ENCODE assay signal across 11 cellular contexts in the genomic region with DNA sequence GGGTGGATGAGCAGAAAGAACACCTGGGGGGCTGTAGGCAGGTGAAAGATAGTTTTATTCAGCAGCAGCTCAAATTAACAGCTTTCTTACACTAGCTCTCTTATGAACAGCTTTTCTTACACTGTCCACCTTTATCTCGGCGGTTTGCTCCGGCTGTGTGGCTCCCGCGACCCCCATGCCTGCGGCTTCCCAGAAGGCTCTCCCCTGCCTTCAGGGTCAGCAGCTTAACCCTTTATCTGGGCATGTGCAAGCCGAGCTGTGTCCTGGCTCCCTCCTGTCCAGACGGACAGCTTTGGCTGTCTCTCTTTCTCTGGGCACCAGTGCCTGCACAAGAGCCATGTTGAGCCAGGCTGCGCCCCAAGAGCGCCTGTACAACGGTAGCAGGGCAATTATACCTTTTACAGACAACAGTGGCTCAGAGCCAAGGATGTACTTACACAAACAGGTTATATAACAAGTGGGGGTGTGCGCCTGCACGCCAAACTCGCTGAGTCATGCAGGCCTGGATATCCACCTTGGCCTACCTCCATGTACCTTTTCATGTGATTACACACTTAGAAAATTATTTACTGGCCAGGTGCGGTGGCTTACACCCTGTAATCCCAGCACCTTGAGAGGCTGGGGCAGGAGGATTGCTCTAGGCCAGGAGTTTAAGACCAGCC. TPM values are rescaled to one million over a fixed set of nuclear protein-coding genes. Genes with fewer than 3 reads are reported as not detected.
DNase-seq lines count a peak whose midpoint lies in the region; ATAC-seq and TF ChIP-seq lines count a peak whose summit lies in the region.
"Had no signal": no experiment of that assay in that cellular context is flagged by ENCODE, and none has a peak within 500 bp of the region (broad histone marks: within the 10 kb centered on the region; RNA-seq: fewer than 3 reads in every experiment).

No MANE protein-coding gene starts in this region.

- H3K9me3 Mint-ChIP-seq in activated T-cell treated with anti-CD3 and anti-CD28 coated beads, Interleukin-2, amount 50 U/mL, for 24 hours = no peaks in the 10 kb centered on the region

- no peak for TF ChIP-seq POLR2A in upper lobe of left lung (IDR thresholded peaks at IDR 0.05)

- H3K4me1 Mint-ChIP-seq in activated T-cell treated with anti-CD3 and anti-CD28 coated beads, Interleukin-2, amount 50 U/mL, for 24 hours (ENCODE audit: low read depth) = peaks cover 2% of the 10 kb centered on the region

- no peaks in the 10 kb centered on the region for H3K9me2 ChIP-seq in OCI-LY7 (ENCODE audit: insufficient read depth, low read length)

- H3K79me2 ChIP-seq in OCI-LY7 (ENCODE audit: insufficient read depth, low read depth, low read length) = no peaks in the 10 kb centered on the region

- H3K27ac Mint-ChIP-seq in activated T-cell treated with anti-CD3 and anti-CD28 coated beads, Interleukin-2, amount 50 U/mL, for 24 hours = peak overlapping the region; percentile 44

- CTCF ChIA-PET in OCI-LY7 (lab: Charles Lee; ENCODE audit: unreplicated experiment) = no interaction called here

- H3K36me3 ChIP-seq in OCI-LY7 (ENCODE audit: insufficient read depth, low read length) (peaks cover 65% of the 10 kb centered on the region), upper lobe of left lung (peaks cover 2 to 16% (median 7%) of the 10 kb centered on the region in 4 donors)

- ATAC-seq in upper lobe of left lung (ENCODE audit: low FRiP score in 2 of 2) (no peak), HG03442 (IDR thresholded peaks at IDR 0.05; ENCODE audit: unreplicated experiment) (no peak), HG02610 (IDR thresholded peaks at IDR 0.05; ENCODE audit: unreplicated experiment) (no peak), HG02852 (IDR thresholded peaks at IDR 0.05; ENCODE audit: unreplicated experiment) (no peak)

- no TSS peak for BruUV-seq in OCI-LY7 (replicated peaks; lab: Mats Ljungman, UMichigan)

- H3K4me3 ChIP-seq in OCI-LY7 (ENCODE audit: low read depth, low read length, poor library complexity, severe bottlenecking) = no peak overlapping the region
- no peak overlapping the region for H3K4me3 ChIP-seq in upper lobe of left lung
- H3K4me3 ChIP-seq: MG63 had no signal

- no peak for TF ChIP-seq EP300 in upper lobe of left lung (IDR thresholded peaks at IDR 0.05)

- no peaks in the 10 kb centered on the region for H4K20me1 ChIP-seq in OCI-LY7 (ENCODE audit: insufficient read depth, low read length)

- 90 to 92% methylated on average over 12 to 15 of the region's 15 CpGs for WGBS in upper lobe of left lung, 2 donors

- H3K27me3 ChIP-seq in upper lobe of left lung = no peaks in the 10 kb centered on the region
- H3K27me3 ChIP-seq: MG63 had no signal

- H3K36me3 Mint-ChIP-seq in activated T-cell treated with anti-CD3 and anti-CD28 coated beads, Interleukin-2, amount 50 U/mL, for 24 hours (ENCODE audit: low read depth) = peaks cover 75% of the 10 kb centered on the region

- H3K4me3 Mint-ChIP-seq in activated T-cell treated with anti-CD3 and anti-CD28 coated beads, Interleukin-2, amount 50 U/mL, for 24 hours = no peak overlapping the region

- no peaks in the 10 kb centered on the region for H3K27me3 Mint-ChIP-seq in activated T-cell treated with anti-CD3 and anti-CD28 coated beads, Interleukin-2, amount 50 U/mL, for 24 hours

- intact Hi-C loops in OCI-LY7 (cut with micrococcal nuclease; ENCODE audit: unreplicated experiment) = no loop called here

- no peaks in the 10 kb centered on the region for H3K4me1 ChIP-seq in OCI-LY7 (ENCODE audit: insufficient read depth, low read length, poor library complexity, severe bottlenecking)
- peaks cover 0 to 12% (median 0%) of the 10 kb centered on the region in 4 donors for H3K4me1 ChIP-seq in upper lobe of left lung

- no peaks in the 10 kb centered on the region for H3K9me3 ChIP-seq in OCI-LY7 (ENCODE audit: low read length)
- no peaks in the 10 kb centered on the region for H3K9me3 ChIP-seq in upper lobe of left lung
- H3K9me3 ChIP-seq: MG63 had no signal

- H3K4me2 ChIP-seq in OCI-LY7 (ENCODE audit: low read length) = no peak overlapping the region

- no peak overlapping the region for H2AFZ ChIP-seq in OCI-LY7 (ENCODE audit: low read length)

- POLR2A ChIA-PET in OCI-LY7 (lab: Charles Lee) = no interaction called here

- DNase-seq in activated T-cell treated with anti-CD3 and anti-CD28 coated beads, Interleukin-2, amount 50 U/mL, for 24 hours = no peak
- no peak for DNase-seq in activated T-cell treated with anti-CD3 and anti-CD28 coated beads, Interleukin-2, amount 50 U/mL, for 1 hour
- DNase-seq in OCI-LY7 (ENCODE audit: low spot score) (peak; percentile 13), islet precursor cell (peak; percentile 75), upper lobe of left lung (peak; percentile 22 to 55)
- DNase-seq: activated CD8-positive, alpha-beta memory T cell treated with anti-CD3 and anti-CD28 coated beads, Interleukin-2, amount 50 U/mL, for 4 hours; MG63 had no signal

- H3K27ac ChIP-seq in OCI-LY7 (ENCODE audit: low read depth, low read length, poor library complexity, severe bottlenecking) = no peak overlapping the region
- no peak overlapping the region for H3K27ac ChIP-seq in upper lobe of left lung

- TF ChIP-seq CTCF in OCI-LY7 (conservative IDR thresholded peaks at IDR 0.05; ENCODE audit: low read length) = no peak
- TF ChIP-seq CTCF in upper lobe of left lung (IDR thresholded peaks at IDR 0.05) = no peak

RNA-seq across cellular contexts. Expression of gene KLHL42, which starts 28.5 kb away (rescaled TPM):
- 19.5 and 24.2 TPM in 2 replicates for total RNA-seq in OCI-LY7 (2014; rRNA removed; shearing (Covaris generic))
- 20.9 and 25.2 TPM in 2 replicates for total RNA-seq in OCI-LY7 (2022)
- 10 to 100 TPM; 18.5 to 46.1 (median 22.6) TPM for total RNA-seq in upper lobe of left lung

RNA-seq across cellular contexts. Expression of gene MANSC4, which starts 28.5 kb away (rescaled TPM):
- total RNA-seq in OCI-LY7 (2014; rRNA removed; shearing (Covaris generic)) = not detected in 2 replicates
- total RNA-seq in OCI-LY7 (2022) (not detected in 2 replicates), upper lobe of left lung (not detected)
- total RNA-seq: temporal lobe had no signal

RNA-seq across cellular contexts. Expression of gene MRPS35, which starts 40.9 kb away (rescaled TPM):
- 32.6 and 33.9 TPM in 2 replicates for total RNA-seq in OCI-LY7 (2014; rRNA removed; shearing (Covaris generic))
- total RNA-seq in OCI-LY7 (2022) (44.2 and 45.5 TPM in 2 replicates), upper lobe of left lung (10 to 100 TPM in 5 of 6 donors, 1 to 10 TPM in 1; 9.4 to 36.7 (median 31.2) TPM)

RNA-seq across cellular contexts. Expression of gene REP15, which starts 55.3 kb away (rescaled TPM):
- total RNA-seq in OCI-LY7 (2014; rRNA removed; shearing (Covaris generic)) = 0.62 TPM in 1 of 2 replicates, not detected in the other
- not detected in 2 replicates for total RNA-seq in OCI-LY7 (2022)
- 1 to 10 TPM; 1.1 to 4.4 (median 3.2) TPM for total RNA-seq in upper lobe of left lung

Comparison
In these comparisons a context has a peak if more than half of its experiments do, and no peak if none do; other contexts are left out.
1. DNase-seq: peak in OCI-LY7 (single experiment), islet precursor cell (single experiment) and upper lobe of left lung (2 of 2); none in activated T-cell treated with anti-CD3 and anti-CD28 coated beads, Interleukin-2, amount 50 U/mL, for 24 hours (single experiment) and activated T-cell treated with anti-CD3 and anti-CD28 coated beads, Interleukin-2, amount 50 U/mL, for 1 hour (single experiment).